ENCODE assay signal across 8 cellular contexts in the genomic region with DNA sequence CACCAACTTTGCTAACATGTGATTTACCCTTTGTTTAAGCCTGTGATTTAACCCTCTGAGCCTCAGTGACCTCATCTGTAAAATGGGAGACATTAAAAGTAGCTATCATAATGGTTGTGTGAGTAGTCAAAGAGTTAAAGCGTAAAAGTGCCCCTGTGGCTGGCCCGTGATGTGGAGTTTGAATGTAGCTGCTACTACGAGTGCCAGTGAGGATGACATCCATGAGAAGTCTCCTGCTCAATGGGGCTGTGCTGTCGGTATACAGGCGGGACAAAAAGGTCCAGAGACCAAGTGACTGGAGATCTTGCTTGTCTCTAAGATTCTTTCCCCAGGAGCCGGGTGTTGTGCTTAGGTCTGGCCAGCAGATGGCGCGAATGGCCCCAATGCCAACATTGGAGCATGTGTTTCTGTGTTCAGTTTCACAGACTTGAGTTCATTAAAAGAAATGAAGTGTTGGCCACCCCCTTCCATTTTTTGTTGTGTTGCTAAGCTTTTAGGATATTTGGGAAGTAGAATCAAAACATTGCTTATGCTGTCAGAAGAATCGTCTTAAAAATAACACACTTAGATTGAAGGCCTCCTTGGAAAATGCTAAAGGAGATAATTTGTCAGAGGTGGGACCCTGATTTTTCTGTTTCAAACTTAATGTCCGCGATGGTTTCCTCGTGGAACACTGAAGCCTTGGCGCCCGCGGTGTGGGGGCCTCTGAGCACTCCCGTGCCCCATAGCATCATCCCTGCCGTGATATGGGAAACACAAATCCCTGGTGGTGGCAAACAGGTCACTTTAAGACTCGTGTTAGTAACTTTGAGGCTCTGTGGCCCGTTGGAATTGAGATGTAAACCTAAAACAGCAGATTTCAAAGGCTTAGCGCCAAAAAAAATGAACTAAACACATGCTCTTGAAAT. TPM values are rescaled to one million over a fixed set of nuclear protein-coding genes. Genes with fewer than 3 reads are reported as not detected.
DNase-seq lines count a peak whose midpoint lies in the region; ATAC-seq and TF ChIP-seq lines count a peak whose summit lies in the region.

No MANE protein-coding gene starts in this region.

- no peak overlapping the region for H3K27ac ChIP-seq in tibial artery

- H3K4me3 ChIP-seq in Jurkat, Clone E6-1 (ENCODE audit: low read length): no peak overlapping the region
- no peak overlapping the region for H3K4me3 ChIP-seq in tibial artery

- H3K36me3 ChIP-seq in tibial artery: peaks cover 15 to 59% (median 22%) of the 10 kb centered on the region in 3 donors

- H3K4me1 ChIP-seq in tibial artery: no peaks in the 10 kb centered on the region

- intact Hi-C loops in tibial artery (cut with DNase I; ENCODE audit: low total_unique reads): loop anchor here (1.0 to 10.0 kb wide), 2 partner anchors 111 to 833 kb away; no protein-coding TSS in a partner anchor

- peak; percentile 21 for DNase-seq in GM04503 (ENCODE audit: low read depth)
- DNase-seq in Jurkat, Clone E6-1 (ENCODE audit: low read depth, low spot score): peak; percentile 74
- peak; percentile 69 for DNase-seq in SHP77 treated with DMSO at 0.1 percent for 48 hours (lab: John Stamatoyannopoulos, UW)
- DNase-seq in activated effector memory CD4-positive, alpha-beta T cell treated with Interleukin-2 at 50 U/mL for 16 hours: peak; percentile 74
- DNase-seq in foreskin melanocyte: peak; percentile 61
- DNase-seq in omental fat pad (ENCODE audit: low spot score): peak; percentile 82
- DNase-seq in tibial artery: peak; percentile 82 to 86

- no peaks in the 10 kb centered on the region for H3K27me3 ChIP-seq in tibial artery

- ATAC-seq in omental fat pad (ENCODE audit: low FRiP score) (peak; percentile 21), HG02678 (IDR thresholded peaks at IDR 0.05; ENCODE audit: unreplicated experiment) (no peak)

- no peaks in the 10 kb centered on the region for H3K9me3 ChIP-seq in tibial artery

- TF ChIP-seq CTCF in omental fat pad (IDR thresholded peaks at IDR 0.05): peak in 2 of 3 donors; percentile 56 to 93
- TF ChIP-seq CTCF in tibial artery (IDR thresholded peaks at IDR 0.05): peak; percentile 91 to 94

RNA-seq across cellular contexts. Expression of a gene that starts 9.3 kb away (rescaled TPM):
- 66.7 TPM for polyA plus RNA-seq in Jurkat, Clone E6-1 (2012; ENCODE audit: insufficient read depth, insufficient read length)
- 10 to 100 TPM in 3 of 4 donors, 1 to 10 TPM in 1; 4.6 to 18.0 (median 10.6) TPM for total RNA-seq in omental fat pad

RNA-seq across cellular contexts. Expression of a gene that starts 30.8 kb away (rescaled TPM):
- polyA plus RNA-seq in Jurkat, Clone E6-1 (2012; ENCODE audit: insufficient read depth, insufficient read length): 81.1 TPM
- 10 to 100 TPM; 13.9 to 32.9 (median 17.2) TPM for total RNA-seq in omental fat pad

RNA-seq across cellular contexts. Expression of a gene that starts 52.2 kb away (rescaled TPM):
- polyA plus RNA-seq in Jurkat, Clone E6-1 (2012; ENCODE audit: insufficient read depth, insufficient read length): not detected
- total RNA-seq in omental fat pad: not detected

Comparison
In these comparisons a context has a peak if more than half of its experiments do, and no peak if none do; other contexts are left out.
1. DNase-seq: peak in every context shown above with its lines; median percentile 84 in tibial artery; 82 in omental fat pad; 74 in Jurkat, Clone E6-1; 74 in activated effector memory CD4-positive, alpha-beta T cell treated with Interleukin-2 at 50 U/mL for 16 hours; 69 in SHP77 treated with DMSO at 0.1 percent for 48 hours; 61 in foreskin melanocyte; 21 in GM04503.